Comparison of ENCODE assay signal across 11 cellular contexts in genomic region chr12:46264057-46264456, GRCh38. TPM values are rescaled to one million over a fixed set of nuclear protein-coding genes. Genes with fewer than 3 reads are reported as not detected.
DNase-seq lines count a peak whose midpoint lies in the region; ATAC-seq and TF ChIP-seq lines count a peak whose summit lies in the region.
"Had no signal": no experiment of that assay in that cellular context is flagged by ENCODE, and none has a peak within 500 bp of the region (broad histone marks: within the 10 kb centered on the region; RNA-seq: fewer than 3 reads in every experiment).

No MANE protein-coding gene starts in this region.

- H3K23me2 ChIP-seq in H9 (ENCODE audit: insufficient read length, low read depth, low read length, poor library complexity, severe bottlenecking), result peaks cover 16% of the 10 kb centered on the region

- H3K36me3 ChIP-seq in CD4-positive, CD25-positive, alpha-beta regulatory T cell (ENCODE audit: control insufficient read depth, insufficient read depth, low read length), result peaks cover 18% of the 10 kb centered on the region

- H3K4me2 ChIP-seq in H9 (ENCODE audit: insufficient read depth, insufficient read length, low read length), result no peak overlapping the region

- no peak overlapping the region for H2BK15ac ChIP-seq in H9 (ENCODE audit: low read depth, low read length)

- no peak overlapping the region for H3K14ac ChIP-seq in H9 (ENCODE audit: insufficient read depth, low read length)

- no peak overlapping the region for H3K18ac ChIP-seq in H9 (ENCODE audit: insufficient read length, low read depth, low read length)

- TF ChIP-seq CTCF in H9 (conservative IDR thresholded peaks at IDR 0.05), result no peak

- H3K27ac Mint-ChIP-seq in CD4-positive, CD25-positive, alpha-beta regulatory T cell, result peak overlapping the region in 2 of 3 donors; percentile 69 to 79
- H3K27ac Mint-ChIP-seq in H9, result peak overlapping the region in 2 of 3 experiments; percentile 43 to 62; a peak in 4 of 7 replicates
- H3K27ac Mint-ChIP-seq in activated naive CD8-positive, alpha-beta T cell treated with anti-CD3 and anti-CD28 coated beads for 36 hours, result peak overlapping the region; percentile 77

- H3K4ac ChIP-seq in H9 (ENCODE audit: low read depth, low read length), result no peak overlapping the region

- no peak overlapping the region for H3T11ph ChIP-seq in H9 (ENCODE audit: low read length)

- H3K4me3 Mint-ChIP-seq in CD4-positive, CD25-positive, alpha-beta regulatory T cell, result peak overlapping the region in 3 of 4 donors; percentile 55 to 91 (median 77)
- H3K4me3 Mint-ChIP-seq in H9, result peak overlapping the region; percentile 12 to 26; a peak in 4 of 5 replicates
- H3K4me3 Mint-ChIP-seq in activated naive CD8-positive, alpha-beta T cell treated with anti-CD3 and anti-CD28 coated beads for 36 hours, result peak overlapping the region; percentile 64

- H2BK5ac ChIP-seq in H9 (ENCODE audit: insufficient read length, low read length), result no peak overlapping the region

- peaks cover 0 to 3% (median 0%) of the 10 kb centered on the region in 7 donors for H3K9me3 Mint-ChIP-seq in CD4-positive, CD25-positive, alpha-beta regulatory T cell
- H3K9me3 Mint-ChIP-seq in H9, result no peaks in the 10 kb centered on the region
- no peaks in the 10 kb centered on the region for H3K9me3 Mint-ChIP-seq in activated naive CD8-positive, alpha-beta T cell treated with anti-CD3 and anti-CD28 coated beads for 36 hours

- H2AK5ac ChIP-seq in H9 (ENCODE audit: insufficient read length, low read length), result no peak overlapping the region

- no peak overlapping the region for H2BK12ac ChIP-seq in H9 (ENCODE audit: insufficient read length, low read depth, low read length)

- H3K4me3 ChIP-seq in CD4-positive, CD25-positive, alpha-beta regulatory T cell (ENCODE audit: low read depth, low read length), result peak overlapping the region; percentile 90

- H3K4me1 Mint-ChIP-seq in CD4-positive, CD25-positive, alpha-beta regulatory T cell, result peaks cover 13 to 21% (median 17%) of the 10 kb centered on the region in 4 donors
- H3K4me1 Mint-ChIP-seq in H9, result peaks cover 17 to 19% of the 10 kb centered on the region in 2 experiments
- H3K4me1 Mint-ChIP-seq in activated naive CD8-positive, alpha-beta T cell treated with anti-CD3 and anti-CD28 coated beads for 36 hours, result peaks cover 17% of the 10 kb centered on the region

- no peaks in the 10 kb centered on the region for H3K27me3 ChIP-seq in CD4-positive, CD25-positive, alpha-beta regulatory T cell (ENCODE audit: control insufficient read depth, insufficient read depth, low read length)
- no peaks in the 10 kb centered on the region for H3K27me3 ChIP-seq in H9 (ENCODE audit: insufficient read depth, low read length)

- H3K9ac ChIP-seq in H9 (ENCODE audit: extremely low read depth, insufficient read length, low read length), result no peak overlapping the region

- H4K20me1 ChIP-seq in H9 (ENCODE audit: control insufficient read depth, insufficient read depth, insufficient read length), result no peaks in the 10 kb centered on the region

- H3K27me3 Mint-ChIP-seq in CD4-positive, CD25-positive, alpha-beta regulatory T cell, result no peaks in the 10 kb centered on the region
- H3K27me3 Mint-ChIP-seq in H9 (ENCODE audit: low read depth), result no peaks in the 10 kb centered on the region
- H3K27me3 Mint-ChIP-seq in activated naive CD8-positive, alpha-beta T cell treated with anti-CD3 and anti-CD28 coated beads for 36 hours, result peaks cover 10% of the 10 kb centered on the region

- H2AFZ ChIP-seq in H9 (ENCODE audit: low read length), result no peak overlapping the region

- ATAC-seq in CD4-positive, CD25-positive, alpha-beta regulatory T cell (ENCODE audit: low read depth in 2 of 2), result no peak
- ATAC-seq in GM21515 (IDR thresholded peaks at IDR 0.05; ENCODE audit: unreplicated experiment) (no peak), GM18861 (IDR thresholded peaks at IDR 0.05; ENCODE audit: unreplicated experiment) (no peak)
- ATAC-seq: left colon had no signal

- no peak overlapping the region for H2BK120ac ChIP-seq in H9 (ENCODE audit: low read depth, low read length, poor library complexity, severe bottlenecking)

- DNase-seq in CD4-positive, CD25-positive, alpha-beta regulatory T cell, result no peak
- DNase-seq in H9, result no peak
- DNase-seq in activated naive CD8-positive, alpha-beta T cell treated with anti-CD3 and anti-CD28 coated beads for 36 hours, result no peak
- peak; percentile 19 for DNase-seq in myocyte (ENCODE audit: low read depth)
- DNase-seq in stimulated activated CD4-positive, alpha-beta T cell treated with anti-CD3 and anti-CD28 coated beads, Interleukin-15, amount 100 ng/mL, for 24 hours, result no peak
- no peak for DNase-seq in NOMO-1 treated with dmso at 0.1 percent for 144 hours (lab: John Stamatoyannopoulos, UW; ENCODE audit: unreplicated experiment)
- DNase-seq: GDM1; left colon; stimulated activated CD4-positive, alpha-beta T cell treated with anti-CD3 and anti-CD28 coated beads, Interleukin-4, amount 100 ng/mL, for 4 hours had no signal

- no peaks in the 10 kb centered on the region for H3K9me3 ChIP-seq in CD4-positive, CD25-positive, alpha-beta regulatory T cell (ENCODE audit: control insufficient read depth in 2 of 2, low read length in 2 of 2)
- no peaks in the 10 kb centered on the region for H3K9me3 ChIP-seq in H9 (ENCODE audit: control insufficient read depth, low read depth, low read length)

- no peak overlapping the region for H4K5ac ChIP-seq in H9 (ENCODE audit: insufficient read length, low read depth, low read length)

- no CpG with 5 or more reads among the region's 1 CpG for WGBS in H9 (ENCODE audit: extremely low coverage, insufficient read length, low lambda C conversion rate)

- no peak overlapping the region for H2BK20ac ChIP-seq in H9 (ENCODE audit: low read depth, low read length, poor library complexity, severe bottlenecking)

- no peak overlapping the region for H4K91ac ChIP-seq in H9 (ENCODE audit: insufficient read length, low read depth, low read length)

- H4K8ac ChIP-seq in H9 (replicated peaks; ENCODE audit: insufficient read length, low read depth, low read length), result no peak overlapping the region

- no peak overlapping the region for H3K23ac ChIP-seq in H9 (ENCODE audit: insufficient read length, low read depth, low read length)

- H3K4me1 ChIP-seq in CD4-positive, CD25-positive, alpha-beta regulatory T cell (ENCODE audit: control insufficient read depth, insufficient read depth, low read length, poor library complexity, severe bottlenecking), result peaks cover 78% of the 10 kb centered on the region
- peaks cover 25% of the 10 kb centered on the region for H3K4me1 ChIP-seq in H9 (ENCODE audit: insufficient read depth, low read length)

- H3K79me1 ChIP-seq in H9 (ENCODE audit: insufficient read depth, low read depth, low read length, poor library complexity, severe bottlenecking), result no peaks in the 10 kb centered on the region

- peak overlapping the region; percentile 96 for H3K27ac ChIP-seq in CD4-positive, CD25-positive, alpha-beta regulatory T cell (ENCODE audit: insufficient read depth, low read length, poor library complexity, severe bottlenecking)
- H3K27ac ChIP-seq in H9 (ENCODE audit: insufficient read length, low read depth, low read length), result no peak overlapping the region

- no peaks in the 10 kb centered on the region for H3K36me3 Mint-ChIP-seq in CD4-positive, CD25-positive, alpha-beta regulatory T cell
- H3K36me3 Mint-ChIP-seq in H9 (ENCODE audit: insufficient read depth in 1 of 3, low read depth in 3 of 3), result peaks cover 7 to 12% (median 7%) of the 10 kb centered on the region in 3 experiments; a peak in 5 of 7 replicates
- H3K36me3 Mint-ChIP-seq in activated naive CD8-positive, alpha-beta T cell treated with anti-CD3 and anti-CD28 coated beads for 36 hours, result peaks cover 18% of the 10 kb centered on the region

- H3K56ac ChIP-seq in H9 (ENCODE audit: insufficient read length, low read depth, low read length), result no peak overlapping the region

- peaks cover 83% of the 10 kb centered on the region for H3K79me2 ChIP-seq in H9 (ENCODE audit: insufficient read depth, low read length)

RNA-seq across cellular contexts. Expression of gene SLC38A1, which starts 4.8 kb away (rescaled TPM):
- 342 TPM for total RNA-seq in CD4-positive, CD25-positive, alpha-beta regulatory T cell
- polyA plus RNA-seq in CD4-positive, CD25-positive, alpha-beta regulatory T cell, result 100 to 1,000 TPM; 257 to 279 (median 272) TPM
- 206 and 216 TPM in 2 replicates for total RNA-seq in H9 (2021)
- total RNA-seq in activated naive CD8-positive, alpha-beta T cell treated with anti-CD3 and anti-CD28 coated beads for 36 hours, result 100 to 1,000 TPM; 255 to 260 TPM
- 87.3 and 132 TPM in 2 replicates for total RNA-seq in myocyte
- polyA plus RNA-seq in myocyte (2012), result 28.7 TPM

Comparison
In these comparisons a context has a peak if more than half of its experiments do, and no peak if none do; other contexts are left out.
1. H3K4me3 Mint-ChIP-seq: peak in every context shown above with its lines; median percentile 77 in CD4-positive, CD25-positive, alpha-beta regulatory T cell; 64 in activated naive CD8-positive, alpha-beta T cell treated with anti-CD3 and anti-CD28 coated beads for 36 hours; 19 in H9.